38 cellular contexts compared by ENCODE assay signal in genomic region chr19:38443458-38444001, GRCh38. TPM values are rescaled to one million over a fixed set of nuclear protein-coding genes. Genes with fewer than 3 reads are reported as not detected.
"Had no signal": no experiment of that assay in that cellular context is flagged by ENCODE, and none has a peak within 500 bp of the region (broad histone marks: within the 10 kb centered on the region; RNA-seq: fewer than 3 reads in every experiment).

No MANE protein-coding gene starts in this region.

- DNase-seq: activated CD4-positive, alpha-beta memory T cell treated with anti-CD3 and anti-CD28 coated beads, Interleukin-2, amount 10 ng/mL, durations not matched to agents 7 days and 5 days; activated CD4-positive, alpha-beta T cell treated with anti-CD3 and anti-CD28 coated beads for 1 hour; activated CD4-positive, alpha-beta T cell treated with anti-CD3 and anti-CD28 coated beads for 48 hours; activated CD4-positive, CD25-positive, alpha-beta regulatory T cell; activated CD8-positive, alpha-beta memory T cell treated with anti-CD3 and anti-CD28 coated beads for 24 hours; activated CD8-positive, alpha-beta memory T cell treated with anti-CD3 and anti-CD28 coated beads, Interleukin-2, amount 10 ng/mL, durations not matched to agents 7 days and 5 days; activated CD8-positive, alpha-beta memory T cell treated with anti-CD3 and anti-CD28 coated beads, Interleukin-2, amount 50 U/mL, for 48 hours; activated effector memory CD4-positive, alpha-beta T cell treated with Interleukin-2 at 50 U/mL for 16 hours; activated naive CD4-positive, alpha-beta T cell treated with anti-CD3 and anti-CD28 coated beads, Interleukin-2, amount 10 ng/mL, durations not matched to agents 7 days and 5 days; activated naive CD8-positive, alpha-beta T cell treated with anti-CD3 and anti-CD28 coated beads, Interleukin-2, amount 50 U/mL, for 24 hours; activated T-cell treated with anti-CD3 and anti-CD28 coated beads, Interleukin-2, amount 50 U/mL, for 48 hours; anterior cingulate cortex; NCI-H1092 treated with DMSO at 0.1 percent for 48 hours; NCI-H1417; NCI-H146; NCI-H187; NCI-H2029 treated with DMSO at 0.1 percent for 48 hours; NCI-H2107; NCI-H2171; NCI-H510A; NCI-H526; NCI-H748 treated with DMSO at 0.1 percent for 48 hours; NK-92 treated with Interleukin-12 subunit alpha and Interleukin-12 subunit beta, amount 100 ng/mL, for 24 hours; PC-3; SIG-M5; SW 1271; T-helper 1 cell; T-helper 2 cell; T-helper 9 cell had no signal

- H3K27me3 Mint-ChIP-seq: activated CD4-positive, alpha-beta memory T cell treated with anti-CD3 and anti-CD28 coated beads, Interleukin-2, amount 10 ng/mL, durations not matched to agents 7 days and 5 days; activated CD8-positive, alpha-beta memory T cell treated with anti-CD3 and anti-CD28 coated beads, Interleukin-2, amount 10 ng/mL, durations not matched to agents 7 days and 5 days had no signal

- H3K36me3 Mint-ChIP-seq: activated CD8-positive, alpha-beta memory T cell treated with anti-CD3 and anti-CD28 coated beads, Interleukin-2, amount 10 ng/mL, durations not matched to agents 7 days and 5 days; activated naive CD4-positive, alpha-beta T cell treated with anti-CD3 and anti-CD28 coated beads, Interleukin-2, amount 10 ng/mL, durations not matched to agents 7 days and 5 days; activated naive CD8-positive, alpha-beta T cell had no signal

- H3K36me3 ChIP-seq: cardiac muscle cell had no signal

- H3K4me1 Mint-ChIP-seq: activated naive CD4-positive, alpha-beta T cell treated with anti-CD3 and anti-CD28 coated beads, Interleukin-2, amount 10 ng/mL, durations not matched to agents 7 days and 5 days; activated naive CD8-positive, alpha-beta T cell treated with anti-CD3 and anti-CD28 coated beads, Interleukin-2, amount 50 U/mL, for 24 hours; central memory CD8-positive, alpha-beta T cell had no signal

- H3K4me3 Mint-ChIP-seq: activated CD4-positive, alpha-beta memory T cell treated with anti-CD3 and anti-CD28 coated beads, Interleukin-2, amount 10 ng/mL, durations not matched to agents 7 days and 5 days; activated CD8-positive, alpha-beta memory T cell treated with anti-CD3 and anti-CD28 coated beads, Interleukin-2, amount 10 ng/mL, durations not matched to agents 7 days and 5 days; activated naive CD4-positive, alpha-beta T cell treated with anti-CD3 and anti-CD28 coated beads, Interleukin-2, amount 10 ng/mL, durations not matched to agents 7 days and 5 days; activated naive CD8-positive, alpha-beta T cell; activated naive CD8-positive, alpha-beta T cell treated with anti-CD3 and anti-CD28 coated beads, Interleukin-2, amount 50 U/mL, for 24 hours; brain; central memory CD8-positive, alpha-beta T cell had no signal

- ATAC-seq: activated CD8-positive, alpha-beta memory T cell treated with anti-CD3 and anti-CD28 coated beads, Interleukin-2, amount 10 ng/mL, durations not matched to agents 7 days and 5 days; activated naive CD8-positive, alpha-beta T cell treated with anti-CD3 and anti-CD28 coated beads, Interleukin-2, amount 50 U/mL, for 24 hours; PC-3; Right ventricle myocardium inferior had no signal

- H3K9me3 Mint-ChIP-seq: activated CD4-positive, alpha-beta memory T cell treated with anti-CD3 and anti-CD28 coated beads, Interleukin-2, amount 10 ng/mL, durations not matched to agents 7 days and 5 days; activated naive CD4-positive, alpha-beta T cell treated with anti-CD3 and anti-CD28 coated beads, Interleukin-2, amount 10 ng/mL, durations not matched to agents 7 days and 5 days; activated naive CD8-positive, alpha-beta T cell treated with anti-CD3 and anti-CD28 coated beads, Interleukin-2, amount 50 U/mL, for 24 hours; central memory CD8-positive, alpha-beta T cell had no signal

- H3K4me3 ChIP-seq: cardiac muscle cell had no signal

- H3K27ac Mint-ChIP-seq: activated CD4-positive, alpha-beta memory T cell treated with anti-CD3 and anti-CD28 coated beads, Interleukin-2, amount 10 ng/mL, durations not matched to agents 7 days and 5 days; activated CD8-positive, alpha-beta memory T cell treated with anti-CD3 and anti-CD28 coated beads, Interleukin-2, amount 10 ng/mL, durations not matched to agents 7 days and 5 days; activated naive CD4-positive, alpha-beta T cell treated with anti-CD3 and anti-CD28 coated beads, Interleukin-2, amount 10 ng/mL, durations not matched to agents 7 days and 5 days; activated naive CD8-positive, alpha-beta T cell; activated naive CD8-positive, alpha-beta T cell treated with anti-CD3 and anti-CD28 coated beads, Interleukin-2, amount 50 U/mL, for 24 hours; brain had no signal

- H3K27me3 ChIP-seq: cardiac muscle cell had no signal

- H3K27ac ChIP-seq: cardiac muscle cell, RWPE1, VCaP had no signal

RNA-seq across cellular contexts. Expression of gene RYR1, which starts 10.0 kb away (rescaled TPM):
- total RNA-seq: M059J, PC-3 had no signal

RNA-seq across cellular contexts. Expression of gene RASGRP4, which starts 17.5 kb away (rescaled TPM):
- total RNA-seq: M059J, PC-3, SK-MEL-5 had no signal

RNA-seq across cellular contexts. Expression of gene GGN, which starts 55.7 kb away (rescaled TPM):
- total RNA-seq: activated CD8-positive, alpha-beta memory T cell treated with anti-CD3 and anti-CD28 coated beads, Interleukin-2, amount 10 ng/mL, durations not matched to agents 7 days and 5 days; Right ventricle myocardium inferior; SK-MEL-5 had no signal
